ENCODE assay signal across 9 cellular contexts in genomic region chr7:106568680-106569499, GRCh38.
DNase-seq lines count a peak whose midpoint lies in the region; ATAC-seq and TF ChIP-seq lines count a peak whose summit lies in the region.
"Had no signal": no experiment of that assay in that cellular context is flagged by ENCODE, and none has a peak within 500 bp of the region (broad histone marks: within the 10 kb centered on the region; RNA-seq: fewer than 3 reads in every experiment).

No MANE protein-coding gene starts in this region.

- no peaks in the 10 kb centered on the region for H3K27me3 ChIP-seq in SJCRH30
- H3K27me3 ChIP-seq in right cardiac atrium (ENCODE audit: control insufficient read depth, insufficient read depth) = no peaks in the 10 kb centered on the region

- H3K27ac ChIP-seq in SJCRH30 = no peak overlapping the region
- no peak overlapping the region for H3K27ac ChIP-seq in right cardiac atrium (ENCODE audit: low read length)
- H3K27ac ChIP-seq: thoracic aorta had no signal

- H3K9me3 ChIP-seq in SJCRH30 (replicated peaks) (no peaks in the 10 kb centered on the region), right cardiac atrium (ENCODE audit: control insufficient read depth, low read length) (no peaks in the 10 kb centered on the region)
- H3K9me3 ChIP-seq: thoracic aorta had no signal

- TF ChIP-seq CTCF in LNCaP clone FGC (IDR thresholded peaks at IDR 0.05; ENCODE audit: control insufficient read depth, extremely low read depth, insufficient read depth) (no peak), GM13977 (IDR thresholded peaks at IDR 0.05; ENCODE audit: extremely low read depth, insufficient read depth, missing control alignments) (no peak)

- ATAC-seq in right cardiac atrium = peak; percentile 68 to 74
- ATAC-seq in GM19455 (IDR thresholded peaks at IDR 0.05; ENCODE audit: unreplicated experiment) = no peak
- ATAC-seq in GM18867 (IDR thresholded peaks at IDR 0.05; ENCODE audit: unreplicated experiment) = no peak

- in situ Hi-C loops in GM13977 (cut with MboI; ENCODE audit: low pct_unique_long_range_greater_than_20kb, low sequenced_read_pairs, unreplicated experiment) = loop anchor here (25.0 kb wide), 1 partner anchor 168 kb away; no protein-coding TSS in a partner anchor

- intact Hi-C loops in right cardiac atrium (cut with DNase I) = no loop called here

- no peaks in the 10 kb centered on the region for H3K36me3 ChIP-seq in SJCRH30
- H3K36me3 ChIP-seq: thoracic aorta had no signal

- H3K4me3 ChIP-seq in LNCaP clone FGC (ENCODE audit: low read depth, low read length) = no peak overlapping the region
- no peak overlapping the region for H3K4me3 ChIP-seq in SJCRH30
- H3K4me3 ChIP-seq in right cardiac atrium (ENCODE audit: low read length) = no peak overlapping the region
- H3K4me3 ChIP-seq: thoracic aorta had no signal

- 59% methylated on average over 4 of the region's 4 CpGs for WGBS in right cardiac atrium

- H3K4me1 ChIP-seq in SJCRH30 = no peaks in the 10 kb centered on the region
- no peaks in the 10 kb centered on the region for H3K4me1 ChIP-seq in right cardiac atrium (ENCODE audit: control insufficient read depth, insufficient read depth, low read length)

- DNase-seq in CMK (ENCODE audit: low read depth) = peak; percentile 66
- DNase-seq in LNCaP clone FGC (ENCODE audit: low read depth) = peak; percentile 65
- DNase-seq in SJCRH30 = peak; percentile 7 to 20
- no peak for DNase-seq in right cardiac atrium
- DNase-seq in T-helper 9 cell = no peak
- no peak for DNase-seq in GM13977 (ENCODE audit: low spot score)

Comparison
In these comparisons a context has a peak if more than half of its experiments do, and no peak if none do; other contexts are left out.
1. DNase-seq: peak in CMK (single experiment), LNCaP clone FGC (single experiment) and SJCRH30 (2 of 2); none in right cardiac atrium (0 of 3), T-helper 9 cell (single experiment) and GM13977 (single experiment).
2. ATAC-seq: peak in right cardiac atrium (2 of 2); none in GM19455 (single experiment) and GM18867 (single experiment).